Comparison of ENCODE assay signal across 8 cellular contexts in genomic region chr17:45131294-45131615, GRCh38. TPM values are rescaled to one million over a fixed set of nuclear protein-coding genes. Genes with fewer than 3 reads are reported as not detected.
DNase-seq lines count a peak whose midpoint lies in the region; TF ChIP-seq lines count a peak whose summit lies in the region.

No MANE protein-coding gene starts in this region.

- DNase-seq in activated effector memory CD4-positive, alpha-beta T cell treated with anti-CD3 and anti-CD28 coated beads, Interleukin-2, amount 50 U/mL, for 16 hours = peak; percentile 60
- no peak for DNase-seq in activated effector memory CD4-positive, alpha-beta T cell treated with Interleukin-2 at 50 U/mL for 16 hours
- DNase-seq in ascending aorta (ENCODE audit: low spot score in 2 of 2) = peak in 1 of 2 donors; percentile 59
- DNase-seq in transverse colon = no peak
- no peak for DNase-seq in GOT3 (lab: John Stamatoyannopoulos, UW)
- DNase-seq in OCI-M2 (lab: John Stamatoyannopoulos, UW; ENCODE audit: unreplicated experiment) = no peak
- DNase-seq in stimulated activated CD4-positive, alpha-beta T cell treated with anti-CD3 and anti-CD28 coated beads, Interleukin-2, amount 100 ng/mL, for 48 hours = no peak

- TF ChIP-seq CTCF in ascending aorta (IDR thresholded peaks at IDR 0.05) (no peak), transverse colon (IDR thresholded peaks at IDR 0.05) (no peak)

- TF ChIP-seq EP300 in transverse colon (IDR thresholded peaks at IDR 0.05; ENCODE audit: low read depth) = no peak

- TF ChIP-seq POLR2A in transverse colon (IDR thresholded peaks at IDR 0.05) = no peak

- in situ Hi-C loops in transverse colon (cut with MboI; ENCODE audit: low pct_ligation_motif_present in 1 of 4, low pct_unique_long_range_greater_than_20kb in 1 of 4, low sequenced_read_pairs in 3 of 4) = loop anchor here in 1 of 4 donors (10.0 kb wide), 1 partner anchor 64 kb away; no protein-coding TSS in a partner anchor

- H3K36me3 ChIP-seq in ascending aorta (no peaks in the 10 kb centered on the region), transverse colon (no peaks in the 10 kb centered on the region)

- no peaks in the 10 kb centered on the region for H3K27me3 ChIP-seq in ascending aorta
- no peaks in the 10 kb centered on the region for H3K27me3 ChIP-seq in layer of hippocampus (ENCODE audit: control insufficient read depth, insufficient read depth, low read length)
- H3K27me3 ChIP-seq in transverse colon = no peaks in the 10 kb centered on the region

- H3K4me3 ChIP-seq in ascending aorta (peak overlapping the region; percentile 94 to 98), transverse colon (peak overlapping the region in 3 of 4 donors; percentile 88 to 96 (median 88))

- H3K27ac ChIP-seq in ascending aorta (peak overlapping the region; percentile 95 to 97), layer of hippocampus (ENCODE audit: low read depth, low read length) (peak overlapping the region; percentile 84), transverse colon (peak overlapping the region; percentile 99 to 100 (median 99))

- WGBS in transverse colon (ENCODE audit: low coverage in 1 of 2), 2 donors = 75% methylated on average over 9 of the region's 9 CpGs; no CpG with 5 or more reads in 1 of the 2 donors

- peaks cover 6 to 48% of the 10 kb centered on the region in 2 donors for H3K4me1 ChIP-seq in ascending aorta
- peaks cover 32 to 71% (median 56%) of the 10 kb centered on the region in 4 donors for H3K4me1 ChIP-seq in transverse colon

- intact Hi-C loops in ascending aorta (cut with DNase I) = no loop called here
- intact Hi-C loops in transverse colon (cut with DNase I; ENCODE audit: low total_unique reads) = loop anchor here (5.0 to 10.0 kb wide), 2 partner anchors 34 to 356 kb away; no protein-coding TSS in a partner anchor

- H3K9me3 ChIP-seq in ascending aorta = no peaks in the 10 kb centered on the region
- no peaks in the 10 kb centered on the region for H3K9me3 ChIP-seq in transverse colon

RNA-seq across cellular contexts. Expression of gene PLCD3, which starts 1.1 kb away (rescaled TPM):
- 65.5 TPM for total RNA-seq in ascending aorta
- 100 to 1,000 TPM; 157 to 369 (median 335) TPM for total RNA-seq in transverse colon

RNA-seq across cellular contexts. Expression of gene ACBD4, which starts 4.2 kb away (rescaled TPM):
- 14.7 TPM for total RNA-seq in ascending aorta
- 10 to 100 TPM; 24.9 to 96.1 (median 38.6) TPM for total RNA-seq in transverse colon

RNA-seq across cellular contexts. Expression of gene HEXIM1, which starts 17.0 kb away (rescaled TPM):
- 23.7 TPM for total RNA-seq in ascending aorta
- 10 to 100 TPM; 38.0 to 54.9 (median 42.6) TPM for total RNA-seq in transverse colon

RNA-seq across cellular contexts. Expression of gene HEXIM2, which starts 30.4 kb away (rescaled TPM):
- total RNA-seq in ascending aorta (1.4 TPM), transverse colon (10 to 100 TPM in 1 of 4 donors, 1 to 10 TPM in 3; 1.2 to 10.8 (median 5.9) TPM)
